7 cellular contexts compared by ENCODE assay signal in genomic region chr19:38734426-38735256, GRCh38. TPM values are rescaled to one million over a fixed set of nuclear protein-coding genes. Genes with fewer than 3 reads are reported as not detected.
A peak's percentile ranks its signal among the peaks of the same experiment; 100 is the strongest.
DNase-seq lines count a peak whose midpoint lies in the region; ATAC-seq, FAIRE-seq and TF ChIP-seq lines count a peak whose summit lies in the region.

No MANE protein-coding gene starts in this region.

- FAIRE-seq in keratinocyte (lab: Jason Lieb, UNC), result peak; percentile 66

- H3K27me3 ChIP-seq in keratinocyte (ENCODE audit: control insufficient read depth, extremely low read depth, insufficient read depth, low read length), result no peaks in the 10 kb centered on the region

- peaks cover 7 to 20% of the 10 kb centered on the region in 2 experiments for H3K36me3 ChIP-seq in keratinocyte (ENCODE audit: control insufficient read depth in 2 of 2, extremely low read depth in 1 of 2, insufficient read depth in 2 of 2, low read length in 2 of 2)

- TF ChIP-seq CTCF in keratinocyte (optimal IDR thresholded peaks at IDR 0.05 in 1 of 3, IDR thresholded peaks at IDR 0.05 in 1 of 3, conservative IDR thresholded peaks at IDR 0.05 in 1 of 3; ENCODE audit: extremely low read depth in 1 of 3, insufficient read depth in 2 of 3, low read length in 3 of 3), result no peak

- peak overlapping the region; percentile 48 for H3K27ac ChIP-seq in keratinocyte (ENCODE audit: control insufficient read depth, insufficient read depth, low read length)
- H3K27ac ChIP-seq in substantia nigra (ENCODE audit: low read depth, low read length, poor library complexity, severe bottlenecking), result peak overlapping the region; percentile 69

- POLR2A ChIA-PET in activated naive CD8-positive, alpha-beta T cell treated with anti-CD3 and anti-CD28 coated beads, Interleukin-2, amount 10 ng/mL, durations not matched to agents 7 days and 5 days (lab: Charles Lee), result interaction anchor here (0.7 to 1.9 kb wide), 16 partner anchors 10 to 332 kb away, joined by 3 to 11 read pairs (median 4); partner anchors contain the start of genes ACTN4, ECH1, EIF3K and FAM98C

- ATAC-seq in GM18907 (IDR thresholded peaks at IDR 0.05; ENCODE audit: unreplicated experiment) (peak; percentile 25), GM19467 (IDR thresholded peaks at IDR 0.05; ENCODE audit: unreplicated experiment) (no peak)
- peak; percentile 53 for ATAC-seq in activated naive CD8-positive, alpha-beta T cell treated with anti-CD3 and anti-CD28 coated beads, Interleukin-2, amount 10 ng/mL, durations not matched to agents 7 days and 5 days (ENCODE audit: low read depth)

- H3K27me3 Mint-ChIP-seq in activated naive CD8-positive, alpha-beta T cell treated with anti-CD3 and anti-CD28 coated beads, Interleukin-2, amount 10 ng/mL, durations not matched to agents 7 days and 5 days, result no peaks in the 10 kb centered on the region

- peak overlapping the region; percentile 32 for H3K4me2 ChIP-seq in keratinocyte (ENCODE audit: control insufficient read depth, extremely low read depth, insufficient read depth, low read depth, low read length)

- peak overlapping the region; percentile 90 for H3K27ac Mint-ChIP-seq in activated naive CD8-positive, alpha-beta T cell treated with anti-CD3 and anti-CD28 coated beads, Interleukin-2, amount 10 ng/mL, durations not matched to agents 7 days and 5 days

- peak overlapping the region; percentile 88 for H3K4me3 Mint-ChIP-seq in activated naive CD8-positive, alpha-beta T cell treated with anti-CD3 and anti-CD28 coated beads, Interleukin-2, amount 10 ng/mL, durations not matched to agents 7 days and 5 days

- H4K20me1 ChIP-seq in keratinocyte (ENCODE audit: control insufficient read depth, extremely low read depth, insufficient read depth, low read length), result no peaks in the 10 kb centered on the region

- peak overlapping the region; percentile 3 for H3K9ac ChIP-seq in keratinocyte (ENCODE audit: control insufficient read depth, extremely low read depth, insufficient read depth, low read length)

- dilution Hi-C loops in keratinocyte (cut with MboI; ENCODE audit: extremely low pct_ligation_motif_present, low sequenced_read_pairs), result no loop called here

- no peaks in the 10 kb centered on the region for H3K9me3 Mint-ChIP-seq in activated naive CD8-positive, alpha-beta T cell treated with anti-CD3 and anti-CD28 coated beads, Interleukin-2, amount 10 ng/mL, durations not matched to agents 7 days and 5 days

- H3K79me2 ChIP-seq in keratinocyte (ENCODE audit: control insufficient read depth, insufficient read depth, low read length), result no peaks in the 10 kb centered on the region

- H3K4me1 Mint-ChIP-seq in activated naive CD8-positive, alpha-beta T cell treated with anti-CD3 and anti-CD28 coated beads, Interleukin-2, amount 10 ng/mL, durations not matched to agents 7 days and 5 days, result peaks cover 26% of the 10 kb centered on the region

- H3K9me1 ChIP-seq in keratinocyte (ENCODE audit: control insufficient read depth, extremely low read depth, insufficient read depth, low read length), result peaks cover 3% of the 10 kb centered on the region

- H3K4me3 ChIP-seq in keratinocyte (ENCODE audit: control insufficient read depth in 2 of 3, extremely low read depth in 1 of 3, insufficient read depth in 2 of 3, low read depth in 1 of 3, low read length in 3 of 3), result peak overlapping the region in 2 of 3 experiments; percentile 25 to 37

- H3K36me3 Mint-ChIP-seq in activated naive CD8-positive, alpha-beta T cell treated with anti-CD3 and anti-CD28 coated beads, Interleukin-2, amount 10 ng/mL, durations not matched to agents 7 days and 5 days, result peaks cover 9% of the 10 kb centered on the region

- DNase-seq in NCI-H69 (lab: John Stamatoyannopoulos, UW) (peak; percentile 58), keratinocyte (ENCODE audit: low read depth, low spot score) (no peak), substantia nigra (lab: John Stamatoyannopoulos, UW) (no peak), hypothalamus (lab: John Stamatoyannopoulos, UW) (no peak)
- peak; percentile 68 for DNase-seq in activated naive CD8-positive, alpha-beta T cell treated with anti-CD3 and anti-CD28 coated beads, Interleukin-2, amount 10 ng/mL, durations not matched to agents 7 days and 5 days

- H3K4me1 ChIP-seq in keratinocyte (ENCODE audit: control insufficient read depth, extremely low read depth, insufficient read depth, low read length), result peaks cover 27% of the 10 kb centered on the region

- no peaks in the 10 kb centered on the region for H3K9me3 ChIP-seq in keratinocyte (ENCODE audit: control insufficient read depth, low read depth, low read length)

- H2AFZ ChIP-seq in keratinocyte (ENCODE audit: control insufficient read depth, low read length), result no peak overlapping the region

RNA-seq across cellular contexts. Expression of gene CAPN12, which starts 9.6 kb away (rescaled TPM):
- total RNA-seq in activated naive CD8-positive, alpha-beta T cell treated with anti-CD3 and anti-CD28 coated beads, Interleukin-2, amount 10 ng/mL, durations not matched to agents 7 days and 5 days, result 10 to 100 TPM; 22.7 to 26.4 TPM
- polyA plus RNA-seq in keratinocyte, result 5.6 to 20.4 TPM (median 6.0 TPM) in 3 replicates
- 6.8 TPM for polyA plus RNA-seq in keratinocyte (2011; ENCODE audit: low read depth)
- polyA plus RNA-seq in keratinocyte (2011; cell fraction: cytosol; rRNA removed), result 7.4 and 15.5 TPM in 2 replicates
- polyA plus RNA-seq in keratinocyte (2011; cell fraction: nucleus; rRNA removed), result 32.9 and 44.6 TPM in 2 replicates
- polyA plus RNA-seq in keratinocyte (2012; ENCODE audit: low replicate concordance), result 4.6 and 7.5 TPM in 2 replicates
- 3.9 to 9.7 TPM (median 6.0 TPM) in 3 replicates for polyA minus RNA-seq in keratinocyte
- 5.4 TPM for polyA minus RNA-seq in keratinocyte (2011; cell fraction: cytosol; rRNA and poly(A)+ RNA removed)
- 4.7 and 5.5 TPM in 2 replicates for polyA minus RNA-seq in keratinocyte (2011; cell fraction: nucleus; rRNA and poly(A)+ RNA removed)

RNA-seq across cellular contexts. Expression of gene LGALS7, which starts 38.7 kb away (rescaled TPM):
- total RNA-seq in activated naive CD8-positive, alpha-beta T cell treated with anti-CD3 and anti-CD28 coated beads, Interleukin-2, amount 10 ng/mL, durations not matched to agents 7 days and 5 days, result not detected
- polyA plus RNA-seq in keratinocyte, result 9.1 to 19.7 TPM (median 19.6 TPM) in 3 replicates
- 8.7 TPM for polyA plus RNA-seq in keratinocyte (2011; ENCODE audit: low read depth)
- polyA plus RNA-seq in keratinocyte (2011; cell fraction: cytosol; rRNA removed), result 16.2 and 26.5 TPM in 2 replicates
- 28.7 and 31.3 TPM in 2 replicates for polyA plus RNA-seq in keratinocyte (2011; cell fraction: nucleus; rRNA removed)
- 11.3 and 42.2 TPM in 2 replicates for polyA plus RNA-seq in keratinocyte (2012; ENCODE audit: low replicate concordance)
- polyA minus RNA-seq in keratinocyte, result 11.3 to 31.1 TPM (median 23.5 TPM) in 3 replicates
- polyA minus RNA-seq in keratinocyte (2011; cell fraction: cytosol; rRNA and poly(A)+ RNA removed), result 21.7 TPM
- 6.1 and 6.9 TPM in 2 replicates for polyA minus RNA-seq in keratinocyte (2011; cell fraction: nucleus; rRNA and poly(A)+ RNA removed)

RNA-seq across cellular contexts. Expression of gene LGALS7B, which starts 54.4 kb away (rescaled TPM):
- total RNA-seq in activated naive CD8-positive, alpha-beta T cell treated with anti-CD3 and anti-CD28 coated beads, Interleukin-2, amount 10 ng/mL, durations not matched to agents 7 days and 5 days, result not detected
- polyA plus RNA-seq in keratinocyte, result 1,330 to 7,133 TPM (median 1,668 TPM) in 3 replicates
- 2,078 TPM for polyA plus RNA-seq in keratinocyte (2011; ENCODE audit: low read depth)
- 1,317 and 3,328 TPM in 2 replicates for polyA plus RNA-seq in keratinocyte (2011; cell fraction: cytosol; rRNA removed)
- polyA plus RNA-seq in keratinocyte (2011; cell fraction: nucleus; rRNA removed), result 746 and 1,115 TPM in 2 replicates
- polyA plus RNA-seq in keratinocyte (2012; ENCODE audit: low replicate concordance), result 3,308 and 8,816 TPM in 2 replicates
- 127 to 666 TPM (median 341 TPM) in 3 replicates for polyA minus RNA-seq in keratinocyte
- 1,769 TPM for polyA minus RNA-seq in keratinocyte (2011; cell fraction: cytosol; rRNA and poly(A)+ RNA removed)
- polyA minus RNA-seq in keratinocyte (2011; cell fraction: nucleus; rRNA and poly(A)+ RNA removed), result 213 and 279 TPM in 2 replicates

Comparison
In these comparisons a context has a peak if more than half of its experiments do, and no peak if none do; other contexts are left out.
1. DNase-seq: peak in NCI-H69 (single experiment) and activated naive CD8-positive, alpha-beta T cell treated with anti-CD3 and anti-CD28 coated beads, Interleukin-2, amount 10 ng/mL, durations not matched to agents 7 days and 5 days (single experiment); none in keratinocyte (single experiment), substantia nigra (0 of 49) and hypothalamus (0 of 51).